10 cellular contexts compared by ENCODE assay signal in genomic region chr6:16635810-16636602, GRCh38.
A peak's percentile ranks its signal among the peaks of the same experiment; 100 is the strongest.
DNase-seq lines count a peak whose midpoint lies in the region; ATAC-seq, FAIRE-seq and TF ChIP-seq lines count a peak whose summit lies in the region.
"Had no signal": no experiment of that assay in that cellular context is flagged by ENCODE, and none has a peak within 500 bp of the region (broad histone marks: within the 10 kb centered on the region; RNA-seq: fewer than 3 reads in every experiment).

No MANE protein-coding gene starts in this region.

- no peak overlapping the region for H3K4me3 ChIP-seq in left lung
- H3K4me3 ChIP-seq: SK-N-MC had no signal

- H3K4me1 ChIP-seq in left lung: peaks cover 3 to 12% of the 10 kb centered on the region in 2 donors

- peaks cover 0 to 7% of the 10 kb centered on the region in 2 donors for H3K36me3 ChIP-seq in left lung

- ATAC-seq in GM18861 (IDR thresholded peaks at IDR 0.05; ENCODE audit: unreplicated experiment): peak; percentile 29
- peak; percentile 44 for ATAC-seq in HG03103 (IDR thresholded peaks at IDR 0.05; ENCODE audit: low read depth, unreplicated experiment)
- ATAC-seq in activated CD8-positive, alpha-beta T cell treated with anti-CD3 and anti-CD28 coated beads for 36 hours: peak; percentile 78
- peak; percentile 64 for ATAC-seq in left lung

- H3K4me3 Mint-ChIP-seq in activated CD8-positive, alpha-beta T cell treated with anti-CD3 and anti-CD28 coated beads for 36 hours: no peak overlapping the region
- H3K4me3 Mint-ChIP-seq: memory B cell had no signal

- no peak overlapping the region for H3K27ac Mint-ChIP-seq in activated CD8-positive, alpha-beta T cell treated with anti-CD3 and anti-CD28 coated beads for 36 hours
- H3K27ac Mint-ChIP-seq: memory B cell had no signal

- CTCF ChIA-PET in activated CD8-positive, alpha-beta T cell treated with anti-CD3 and anti-CD28 coated beads for 36 hours (lab: Charles Lee): interaction anchor here (0.6 to 1.5 kb wide), 3 partner anchors 79 to 127 kb away, joined by 3 to 5 read pairs (median 3); no protein-coding TSS in a partner anchor

- intact Hi-C loops in activated CD8-positive, alpha-beta T cell treated with anti-CD3 and anti-CD28 coated beads for 36 hours (cut with micrococcal nuclease): no loop called here
- intact Hi-C loops in left lung (cut with DNase I): no loop called here

- peaks cover 42% of the 10 kb centered on the region for H3K4me1 Mint-ChIP-seq in activated CD8-positive, alpha-beta T cell treated with anti-CD3 and anti-CD28 coated beads for 36 hours (ENCODE audit: low read depth)

- no peak for FAIRE-seq in frontal cortex (lab: Jason Lieb, UNC)

- H3K27me3 ChIP-seq in left lung: no peaks in the 10 kb centered on the region

- no peak for TF ChIP-seq CTCF in activated CD8-positive, alpha-beta T cell treated with anti-CD3 and anti-CD28 coated beads for 36 hours (IDR thresholded peaks at IDR 0.05)
- TF ChIP-seq CTCF in left lung (IDR thresholded peaks at IDR 0.05): no peak

- no peaks in the 10 kb centered on the region for H3K9me3 Mint-ChIP-seq in activated CD8-positive, alpha-beta T cell treated with anti-CD3 and anti-CD28 coated beads for 36 hours
- H3K9me3 Mint-ChIP-seq: memory B cell had no signal

- peaks cover 39% of the 10 kb centered on the region for H3K36me3 Mint-ChIP-seq in activated CD8-positive, alpha-beta T cell treated with anti-CD3 and anti-CD28 coated beads for 36 hours (ENCODE audit: low read depth)

- POLR2A ChIA-PET in activated CD8-positive, alpha-beta T cell treated with anti-CD3 and anti-CD28 coated beads for 36 hours (lab: Charles Lee): interaction anchor here (1.9 kb wide), 1 partner anchor 17 kb away, joined by 6 read pairs; no protein-coding TSS in a partner anchor

- H3K9me3 ChIP-seq in left lung: no peaks in the 10 kb centered on the region

- no peaks in the 10 kb centered on the region for H3K27me3 Mint-ChIP-seq in activated CD8-positive, alpha-beta T cell treated with anti-CD3 and anti-CD28 coated beads for 36 hours
- H3K27me3 Mint-ChIP-seq: memory B cell had no signal

- DNase-seq in activated CD8-positive, alpha-beta T cell treated with anti-CD3 and anti-CD28 coated beads for 36 hours: peak; percentile 42
- DNase-seq in left lung (peak in 1 of 2 donors; percentile 41), NCI-H2227 treated with DMSO at 0.1 percent for 48 hours (lab: John Stamatoyannopoulos, UW) (no peak), epidermal melanocyte (ENCODE audit: insufficient read length, low spot score) (no peak), frontal cortex (ENCODE audit: low spot score in 2 of 2) (no peak)
- no peak for DNase-seq in activated CD8-positive, alpha-beta memory T cell treated with anti-CD3 and anti-CD28 coated beads for 24 hours

- no peak overlapping the region for H3K27ac ChIP-seq in left lung
- H3K27ac ChIP-seq: SK-N-MC had no signal
